ENCODE assay signal across 16 cellular contexts in genomic region chr3:177887475-177887874, GRCh38.
DNase-seq lines count a peak whose midpoint lies in the region; ATAC-seq and TF ChIP-seq lines count a peak whose summit lies in the region.
"Had no signal": no experiment of that assay in that cellular context is flagged by ENCODE, and none has a peak within 500 bp of the region (broad histone marks: within the 10 kb centered on the region; RNA-seq: fewer than 3 reads in every experiment).

No MANE protein-coding gene starts in this region.

- no peak overlapping the region for H3K9ac ChIP-seq in parathyroid adenoma

- ATAC-seq in GM18511 (IDR thresholded peaks at IDR 0.05; ENCODE audit: unreplicated experiment) (peak; percentile 71), GM21515 (IDR thresholded peaks at IDR 0.05; ENCODE audit: unreplicated experiment) (peak; percentile 70), HG03432 (IDR thresholded peaks at IDR 0.05; ENCODE audit: unreplicated experiment) (peak; percentile 60)

- no peak for DNase-seq in NCI-H345 (lab: John Stamatoyannopoulos, UW)
- no peak for DNase-seq in GM13977 (ENCODE audit: low spot score)
- no peak for DNase-seq in activated effector memory CD4-positive, alpha-beta T cell treated with anti-CD3 and anti-CD28 coated beads, Interleukin-2, amount 50 U/mL, for 16 hours
- no peak for DNase-seq in NCI-H526 (lab: John Stamatoyannopoulos, UW)
- DNase-seq: activated CD4-positive, alpha-beta memory T cell treated with anti-CD3 and anti-CD28 coated beads, Interleukin-2, amount 10 ng/mL, durations not matched to agents 7 days and 5 days; left ventricle myocardium inferior; naive B cell; NCI-H2029; SHP77 treated with DMSO at 0.1 percent for 48 hours; stimulated activated CD4-positive, alpha-beta T cell treated with anti-CD3 and anti-CD28 coated beads, Interleukin-1b, Interleukin-23, amount 100 ng/mL, for 48 hours; stimulated activated CD8-positive, alpha-beta memory T cell treated with anti-CD3 and anti-CD28 coated beads, Interleukin-4, amount 100 ng/mL, for 48 hours; transverse colon had no signal

- H3K36me3 ChIP-seq in parathyroid adenoma (ENCODE audit: control insufficient read depth, insufficient read depth, low read length): no peaks in the 10 kb centered on the region
- H3K36me3 ChIP-seq: left ventricle myocardium inferior, transverse colon had no signal

- H3K27ac ChIP-seq in parathyroid adenoma: no peak overlapping the region
- H3K27ac ChIP-seq: left ventricle myocardium inferior, transverse colon had no signal

- H3K4me3 ChIP-seq in parathyroid adenoma (ENCODE audit: low read depth, low read length): no peak overlapping the region
- H3K4me3 ChIP-seq: left ventricle myocardium inferior, transverse colon had no signal

- in situ Hi-C loops in GM13977 (cut with MboI; ENCODE audit: low pct_unique_long_range_greater_than_20kb, low sequenced_read_pairs, unreplicated experiment): no loop called here

- H3K9me3 ChIP-seq in parathyroid adenoma (ENCODE audit: control insufficient read depth, low read length): no peaks in the 10 kb centered on the region
- H3K9me3 ChIP-seq: left ventricle myocardium inferior, transverse colon had no signal

- no peaks in the 10 kb centered on the region for H3K79me2 ChIP-seq in parathyroid adenoma

- TF ChIP-seq CTCF in parathyroid adenoma (IDR thresholded peaks at IDR 0.05) (no peak), GM13977 (IDR thresholded peaks at IDR 0.05; ENCODE audit: extremely low read depth, insufficient read depth, missing control alignments) (no peak)

- H2AFZ ChIP-seq in parathyroid adenoma: peak overlapping the region; percentile 56

- no peak overlapping the region for H3K4me2 ChIP-seq in parathyroid adenoma (ENCODE audit: low read length)

- H3K27me3 ChIP-seq in parathyroid adenoma (ENCODE audit: control insufficient read depth, insufficient read depth, low read length): no peaks in the 10 kb centered on the region
- H3K27me3 ChIP-seq: transverse colon had no signal

- H3K4me1 ChIP-seq in parathyroid adenoma: peaks cover 6% of the 10 kb centered on the region
- H3K4me1 ChIP-seq: transverse colon had no signal
